Comparison of ENCODE assay signal across 34 cellular contexts in genomic region chr4:115505326-115505725, GRCh38.
"Had no signal": no experiment of that assay in that cellular context is flagged by ENCODE, and none has a peak within 500 bp of the region (broad histone marks: within the 10 kb centered on the region; RNA-seq: fewer than 3 reads in every experiment).

No MANE protein-coding gene starts in this region.

- DNase-seq: Karpas-422, Kasumi-1, KG1, MG63, MM.1S, MV-4-11, NCI-H1048, NCI-H1092, NCI-H1092 treated with DMSO at 0.1 percent for 48 hours, NCI-H1105, NCI-H1105 treated with DMSO at 0.1 percent for 48 hours, NCI-H1417, NCI-H1417 treated with DMSO at 0.1 percent for 48 hours, NCI-H1436, NCI-H1436 treated with DMSO at 0.1 percent for 48 hours, NCI-H146, NCI-H1694, NCI-H1694 treated with DMSO at 0.1 percent for 48 hours, NCI-H187, NCI-H187 treated with DMSO at 0.1 percent for 48 hours, NCI-H1930, NCI-H2029, NCI-H2029 treated with DMSO at 0.1 percent for 48 hours, NCI-H2081, NCI-H2081 treated with DMSO at 0.1 percent for 48 hours, NCI-H2107, NCI-H2227 treated with DMSO at 0.1 percent for 48 hours, NCI-H226, NCI-H345, NCI-H446, NCI-H446 treated with DMSO at 0.1 percent for 48 hours, NCI-H510A, NCI-H510A treated with DMSO at 0.1 percent for 48 hours had no signal

- H3K9ac ChIP-seq: KMS-11 had no signal

- H3K4me2 ChIP-seq: KMS-11 had no signal

- H3K4me3 ChIP-seq: MG63 had no signal

- H3K27me3 ChIP-seq: MG63 had no signal

- H3K27ac ChIP-seq: KMS-11 had no signal

- H3K36me3 ChIP-seq: MG63 had no signal

- H3K9me3 ChIP-seq: MG63 had no signal
